In the genomic region with DNA sequence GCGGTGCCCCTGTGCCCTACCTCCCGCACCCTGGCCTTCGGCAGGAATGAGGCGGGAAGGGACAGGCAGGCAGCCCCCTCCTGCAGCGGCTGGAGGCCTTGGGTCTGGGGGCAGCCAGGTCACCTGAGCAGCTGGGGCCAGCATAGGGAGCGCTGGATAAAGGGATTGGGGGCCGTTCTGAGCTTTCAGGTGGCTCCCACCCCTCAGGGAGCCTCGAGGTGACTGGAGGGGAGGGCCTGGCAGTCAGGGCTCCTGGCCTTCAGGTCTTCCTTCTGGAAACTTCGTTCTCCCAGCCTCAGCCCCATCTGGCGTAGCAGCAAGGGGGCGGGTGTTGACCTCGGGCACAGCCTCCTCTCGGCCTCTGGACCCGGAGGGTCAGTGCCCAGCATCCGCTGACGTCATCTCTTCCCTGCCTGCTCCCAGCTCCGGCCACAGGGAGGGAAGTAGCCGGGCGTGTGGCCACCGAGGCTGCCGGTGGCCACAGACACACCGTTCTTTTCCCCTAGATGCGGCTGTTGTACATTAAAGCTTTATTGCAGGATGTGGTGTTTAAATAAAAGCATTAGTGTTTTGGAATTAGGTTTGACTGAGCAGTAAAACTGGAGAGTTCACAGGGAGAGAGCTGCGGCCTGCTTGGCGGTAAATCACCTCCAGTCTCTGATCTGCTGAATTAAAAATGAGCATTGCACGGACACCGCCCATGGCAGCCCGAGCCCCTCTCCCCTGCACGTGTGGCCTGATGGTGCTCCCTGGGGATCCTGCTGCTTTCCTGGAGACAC, we compare ENCODE assay signal across 24 cellular contexts.
DNase-seq lines count a peak whose midpoint lies in the region; ATAC-seq, FAIRE-seq and TF ChIP-seq lines count a peak whose summit lies in the region.
"Had no signal": no experiment of that assay in that cellular context is flagged by ENCODE, and none has a peak within 500 bp of the region (broad histone marks: within the 10 kb centered on the region; RNA-seq: fewer than 3 reads in every experiment).

No MANE protein-coding gene starts in this region.

- peaks cover 23% of the 10 kb centered on the region for H3K27me3 Mint-ChIP-seq in nephron progenitor cell (ENCODE audit: low read depth, poor library complexity)

- no peak for TF ChIP-seq CTCF in gastroesophageal sphincter (IDR thresholded peaks at IDR 0.05)
- TF ChIP-seq CTCF in nephron progenitor cell (IDR thresholded peaks at IDR 0.05): no peak

- no peaks in the 10 kb centered on the region for H3K36me3 ChIP-seq in gastroesophageal sphincter
- H3K36me3 ChIP-seq: neutrophil, uterus, WERI-Rb-1 had no signal

- H3K4me3 ChIP-seq in gastroesophageal sphincter: no peak overlapping the region
- H3K4me3 ChIP-seq: uterus had no signal

- TF ChIP-seq EP300 in gastroesophageal sphincter (IDR thresholded peaks at IDR 0.05): no peak

- H3K9me3 Mint-ChIP-seq in nephron progenitor cell: no peaks in the 10 kb centered on the region
- H3K9me3 Mint-ChIP-seq: activated CD4-positive, alpha-beta memory T cell treated with anti-CD3 and anti-CD28 coated beads, Interleukin-2, amount 10 ng/mL, durations not matched to agents 7 days and 5 days; activated naive CD4-positive, alpha-beta T cell treated with anti-CD3 and anti-CD28 coated beads for 36 hours; central memory CD8-positive, alpha-beta T cell; IgD-negative memory B cell; T-helper 2 cell treated with Interferon-gamma antibody and Interleukin-4, amounts not matched to agents 5 μg/mL and 100 μg/mL, for 36 hours had no signal

- 47 to 57% methylated on average over 4 to 10 of the region's 29 CpGs for WGBS in gastroesophageal sphincter (ENCODE audit: low coverage in 1 of 2), 2 donors

- H3K9me3 ChIP-seq in gastroesophageal sphincter: no peaks in the 10 kb centered on the region
- H3K9me3 ChIP-seq: neutrophil, uterus had no signal

- no peak for ATAC-seq in gastroesophageal sphincter

- peaks cover 61% of the 10 kb centered on the region for H3K4me1 Mint-ChIP-seq in nephron progenitor cell
- H3K4me1 Mint-ChIP-seq: activated CD4-positive, alpha-beta memory T cell treated with anti-CD3 and anti-CD28 coated beads, Interleukin-2, amount 10 ng/mL, durations not matched to agents 7 days and 5 days had no signal

- no peaks in the 10 kb centered on the region for H3K36me3 Mint-ChIP-seq in nephron progenitor cell (ENCODE audit: low read depth)

- H3K4me1 ChIP-seq in gastroesophageal sphincter: peaks cover 0 to 100% (median 31%) of the 10 kb centered on the region in 3 donors

- peak overlapping the region in 3 of 4 donors; percentile 91 to 94 (median 93) for H3K27ac ChIP-seq in gastroesophageal sphincter
- H3K27ac ChIP-seq: neutrophil, uterus, WERI-Rb-1 had no signal

- no peak overlapping the region for H3K27ac Mint-ChIP-seq in nephron progenitor cell
- H3K27ac Mint-ChIP-seq: activated CD4-positive, alpha-beta memory T cell treated with anti-CD3 and anti-CD28 coated beads, Interleukin-2, amount 10 ng/mL, durations not matched to agents 7 days and 5 days; activated naive CD4-positive, alpha-beta T cell treated with anti-CD3 and anti-CD28 coated beads for 36 hours; IgD-negative memory B cell; T-helper 2 cell treated with Interferon-gamma antibody and Interleukin-4, amounts not matched to agents 5 μg/mL and 100 μg/mL, for 36 hours had no signal

- FAIRE-seq in HTR-8/SVneo (lab: Jason Lieb, UNC): peak; percentile 42

- H3K27me3 ChIP-seq in gastroesophageal sphincter: peaks cover 75% of the 10 kb centered on the region
- H3K27me3 ChIP-seq: uterus had no signal

- TF ChIP-seq POLR2A in gastroesophageal sphincter (IDR thresholded peaks at IDR 0.05): no peak
- no peak for TF ChIP-seq POLR2A in erythroblast (IDR thresholded peaks at IDR 0.05; ENCODE audit: low read length)

- H3K4me3 Mint-ChIP-seq in nephron progenitor cell: peak overlapping the region; percentile 42
- H3K4me3 Mint-ChIP-seq: activated CD4-positive, alpha-beta memory T cell treated with anti-CD3 and anti-CD28 coated beads, Interleukin-2, amount 10 ng/mL, durations not matched to agents 7 days and 5 days; activated naive CD4-positive, alpha-beta T cell treated with anti-CD3 and anti-CD28 coated beads for 36 hours; central memory CD8-positive, alpha-beta T cell; IgD-negative memory B cell; T-helper 2 cell treated with Interferon-gamma antibody and Interleukin-4, amounts not matched to agents 5 μg/mL and 100 μg/mL, for 36 hours had no signal

- DNase-seq in AG20443 (ENCODE audit: low spot score) (peak; percentile 48), HTR-8/SVneo (ENCODE audit: insufficient read length, low spot score) (no peak), nephron progenitor cell (peak; percentile 47), erythroblast (lab: John Stamatoyannopoulos, UW) (no peak), NCI-H82 (lab: John Stamatoyannopoulos, UW) (no peak)
- DNase-seq in activated CD4-positive, alpha-beta T cell treated with anti-CD3 and anti-CD28 coated beads, Interleukin-2, amount 50 U/mL, for 4 hours: no peak
- DNase-seq in activated naive CD4-positive, alpha-beta T cell treated with anti-CD3 and anti-CD28 coated beads, Interleukin-2, amount 50 U/mL, for 16 hours: no peak
- DNase-seq: activated CD4-positive, alpha-beta memory T cell treated with anti-CD3 and anti-CD28 coated beads, Interleukin-2, amount 10 ng/mL, durations not matched to agents 7 days and 5 days; activated naive CD4-positive, alpha-beta T cell treated with anti-CD3 and anti-CD28 coated beads for 36 hours; activated T-cell treated with anti-CD3 and anti-CD28 coated beads, Interleukin-2, amount 50 U/mL, for 1 hour; aorta; foreskin melanocyte; GDM1; midbrain; NCI-H1694; NCI-H2171 treated with DMSO at 0.1 percent for 48 hours; retina; uterus had no signal

Comparison
In these comparisons a context has a peak if more than half of its experiments do, and no peak if none do; other contexts are left out.
1. DNase-seq: peak in AG20443 (single experiment) and nephron progenitor cell (single experiment); none in HTR-8/SVneo (single experiment), activated CD4-positive, alpha-beta T cell treated with anti-CD3 and anti-CD28 coated beads, Interleukin-2, amount 50 U/mL, for 4 hours (0 of 2), activated naive CD4-positive, alpha-beta T cell treated with anti-CD3 and anti-CD28 coated beads, Interleukin-2, amount 50 U/mL, for 16 hours (single experiment), erythroblast (0 of 2) and NCI-H82 (single experiment).